Comparison of ENCODE assay signal across 2 cellular contexts in the genomic region with DNA sequence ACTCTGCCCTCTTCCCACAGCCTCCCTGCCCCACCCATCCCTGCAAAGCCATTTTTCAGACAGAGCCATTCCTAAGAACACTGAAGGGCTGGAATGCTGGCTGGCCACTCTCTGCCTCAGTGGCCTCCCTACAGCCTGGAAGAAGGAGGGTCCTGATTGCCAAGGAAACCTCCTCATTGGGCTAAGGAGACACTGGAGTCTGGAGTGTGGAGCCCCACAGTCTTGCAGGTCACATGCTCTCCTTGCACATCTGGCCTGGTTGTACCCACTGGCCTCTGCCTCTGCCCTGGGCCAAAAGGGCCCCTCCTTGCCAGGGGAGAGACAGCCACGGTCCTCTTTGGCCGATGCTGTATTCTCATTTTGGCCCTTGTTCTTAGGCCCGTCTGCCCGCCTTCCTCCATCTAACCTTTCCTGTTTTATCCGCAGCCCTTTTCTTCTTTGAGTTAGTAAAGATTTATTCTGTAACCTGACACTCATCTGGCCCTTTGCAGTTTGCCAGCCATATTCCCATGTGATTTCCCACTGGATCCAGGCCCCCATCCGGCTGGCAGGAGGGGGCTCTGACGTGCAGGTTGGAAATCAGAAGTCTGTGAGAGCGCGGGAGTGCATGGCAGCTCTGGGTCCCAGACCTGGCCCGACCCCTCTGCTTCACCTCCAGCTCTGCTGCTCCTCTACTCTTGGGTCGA.
TF ChIP-seq lines count a peak whose summit lies in the region.

No MANE protein-coding gene starts in this region.

TF ChIP-seq in HEK293, 187 proteins besides CTCF, POLR2A, EP300 and RAD21:
- TF ChIP-seq, protein P1, sequence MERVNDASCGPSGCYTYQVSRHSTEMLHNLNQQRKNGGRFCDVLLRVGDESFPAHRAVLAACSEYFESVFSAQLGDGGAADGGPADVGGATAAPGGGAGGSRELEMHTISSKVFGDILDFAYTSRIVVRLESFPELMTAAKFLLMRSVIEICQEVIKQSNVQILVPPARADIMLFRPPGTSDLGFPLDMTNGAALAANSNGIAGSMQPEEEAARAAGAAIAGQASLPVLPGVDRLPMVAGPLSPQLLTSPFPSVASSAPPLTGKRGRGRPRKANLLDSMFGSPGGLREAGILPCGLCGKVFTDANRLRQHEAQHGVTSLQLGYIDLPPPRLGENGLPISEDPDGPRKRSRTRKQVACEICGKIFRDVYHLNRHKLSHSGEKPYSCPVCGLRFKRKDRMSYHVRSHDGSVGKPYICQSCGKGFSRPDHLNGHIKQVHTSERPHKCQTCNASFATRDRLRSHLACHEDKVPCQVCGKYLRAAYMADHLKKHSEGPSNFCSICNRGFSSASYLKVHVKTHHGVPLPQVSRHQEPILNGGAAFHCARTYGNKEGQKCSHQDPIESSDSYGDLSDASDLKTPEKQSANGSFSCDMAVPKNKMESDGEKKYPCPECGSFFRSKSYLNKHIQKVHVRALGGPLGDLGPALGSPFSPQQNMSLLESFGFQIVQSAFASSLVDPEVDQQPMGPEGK (tag by site-specific recombination; IDR thresholded peaks at IDR 0.05) = peak; percentile 44
- TF ChIP-seq ZNF114 (tag by site-specific recombination; IDR thresholded peaks at IDR 0.05) (no peak), ZNF175 (tag by site-specific recombination; IDR thresholded peaks at IDR 0.05) (no peak), FEZF1 (tag by site-specific recombination; IDR thresholded peaks at IDR 0.05) (peak; percentile 62), ZNF600 (tag by site-specific recombination; IDR thresholded peaks at IDR 0.05) (no peak)

TF ChIP-seq in H1, 55 proteins besides CTCF, POLR2A, EP300 and RAD21:
- TF ChIP-seq TEAD4 (IDR thresholded peaks at IDR 0.05; ENCODE audit: low read depth, low read length) = no peak
- TF ChIP-seq RXRA (IDR thresholded peaks at IDR 0.05; ENCODE audit: insufficient read depth, low read depth, low read length) = no peak
- TF ChIP-seq SRF (IDR thresholded peaks at IDR 0.05; ENCODE audit: low read depth, low read length) = no peak
- TF ChIP-seq PHF8 (conservative IDR thresholded peaks at IDR 0.05; ENCODE audit: low read depth, low read length) = no peak
- TF ChIP-seq, protein P2, sequence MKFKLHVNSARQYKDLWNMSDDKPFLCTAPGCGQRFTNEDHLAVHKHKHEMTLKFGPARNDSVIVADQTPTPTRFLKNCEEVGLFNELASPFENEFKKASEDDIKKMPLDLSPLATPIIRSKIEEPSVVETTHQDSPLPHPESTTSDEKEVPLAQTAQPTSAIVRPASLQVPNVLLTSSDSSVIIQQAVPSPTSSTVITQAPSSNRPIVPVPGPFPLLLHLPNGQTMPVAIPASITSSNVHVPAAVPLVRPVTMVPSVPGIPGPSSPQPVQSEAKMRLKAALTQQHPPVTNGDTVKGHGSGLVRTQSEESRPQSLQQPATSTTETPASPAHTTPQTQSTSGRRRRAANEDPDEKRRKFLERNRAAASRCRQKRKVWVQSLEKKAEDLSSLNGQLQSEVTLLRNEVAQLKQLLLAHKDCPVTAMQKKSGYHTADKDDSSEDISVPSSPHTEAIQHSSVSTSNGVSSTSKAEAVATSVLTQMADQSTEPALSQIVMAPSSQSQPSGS (IDR thresholded peaks at IDR 0.05; ENCODE audit: low read length) = no peak
- no peak for TF ChIP-seq CBX8 (IDR thresholded peaks at IDR 0.05; ENCODE audit: borderline replicate concordance, low read depth, low read length)
- no peak for TF ChIP-seq MAFK (IDR thresholded peaks at IDR 0.05; ENCODE audit: low read depth, low read length)
- TF ChIP-seq, protein P3, sequence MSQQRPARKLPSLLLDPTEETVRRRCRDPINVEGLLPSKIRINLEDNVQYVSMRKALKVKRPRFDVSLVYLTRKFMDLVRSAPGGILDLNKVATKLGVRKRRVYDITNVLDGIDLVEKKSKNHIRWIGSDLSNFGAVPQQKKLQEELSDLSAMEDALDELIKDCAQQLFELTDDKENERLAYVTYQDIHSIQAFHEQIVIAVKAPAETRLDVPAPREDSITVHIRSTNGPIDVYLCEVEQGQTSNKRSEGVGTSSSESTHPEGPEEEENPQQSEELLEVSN (IDR thresholded peaks at IDR 0.05) = no peak
- no peak for TF ChIP-seq CHD1 (IDR thresholded peaks at IDR 0.05; ENCODE audit: low read depth, low read length)
- no peak for TF ChIP-seq CEBPB (IDR thresholded peaks at IDR 0.05; ENCODE audit: low read depth, low read length)
- no peak for TF ChIP-seq CBX5 (IDR thresholded peaks at IDR 0.05; ENCODE audit: low read depth, low read length)
- no peak for TF ChIP-seq TCF12 (IDR thresholded peaks at IDR 0.05; ENCODE audit: low read depth, low read length)
- no peak for TF ChIP-seq SP2 (IDR thresholded peaks at IDR 0.05; ENCODE audit: low read length)
- no peak for TF ChIP-seq ASH2L (IDR thresholded peaks at IDR 0.05; ENCODE audit: low read length)
- TF ChIP-seq, protein P4, sequence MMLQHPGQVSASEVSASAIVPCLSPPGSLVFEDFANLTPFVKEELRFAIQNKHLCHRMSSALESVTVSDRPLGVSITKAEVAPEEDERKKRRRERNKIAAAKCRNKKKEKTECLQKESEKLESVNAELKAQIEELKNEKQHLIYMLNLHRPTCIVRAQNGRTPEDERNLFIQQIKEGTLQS (IDR thresholded peaks at IDR 0.05; ENCODE audit: insufficient read depth, low read depth, low read length) = no peak
- TF ChIP-seq JUN (IDR thresholded peaks at IDR 0.05; ENCODE audit: low read depth, low read length) = no peak
- TF ChIP-seq KDM1A (IDR thresholded peaks at IDR 0.05; ENCODE audit: borderline replicate concordance, low read length) = no peak
- TF ChIP-seq KDM4A (IDR thresholded peaks at IDR 0.05; ENCODE audit: low read depth, low read length, severe bottlenecking) = no peak
- TF ChIP-seq CHD2 (IDR thresholded peaks at IDR 0.05; ENCODE audit: low read length) = no peak
- no peak for TF ChIP-seq EGR1 (IDR thresholded peaks at IDR 0.05; ENCODE audit: borderline replicate concordance, low read depth, low read length)
